Comparison of ENCODE assay signal across 23 cellular contexts in the genomic region with DNA sequence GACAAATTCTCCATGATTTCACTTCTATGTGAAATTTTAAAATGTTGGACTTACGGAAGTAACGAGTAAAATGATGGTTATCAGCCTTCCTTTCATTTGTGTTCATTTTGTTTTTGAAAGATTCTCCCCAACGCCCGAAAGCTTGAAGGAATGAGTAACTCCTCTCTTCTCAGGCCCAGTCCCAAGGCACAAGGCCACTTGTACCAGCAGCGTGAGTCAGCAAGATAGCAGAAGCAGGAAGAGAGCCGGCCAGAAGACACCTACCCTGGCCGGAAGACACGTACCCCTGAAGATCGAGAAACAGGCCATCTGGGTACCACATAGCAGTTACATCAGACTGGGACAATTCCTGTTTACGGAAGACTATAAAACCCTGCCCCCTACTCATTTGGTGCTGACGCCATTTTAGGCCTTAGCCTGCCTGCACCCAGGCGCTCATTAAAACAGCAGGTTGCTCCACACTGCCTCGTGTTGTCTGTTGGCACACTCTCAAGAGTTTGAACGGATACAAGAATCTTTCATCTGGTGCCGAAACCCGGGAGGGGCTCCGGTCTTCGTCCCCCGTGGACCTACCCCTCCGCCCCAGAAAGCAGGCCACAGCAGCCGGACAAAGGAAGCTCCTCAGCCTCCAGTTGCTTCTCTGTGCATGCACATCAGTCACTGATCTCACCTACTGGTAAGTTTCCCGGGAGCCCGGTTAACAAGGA.
DNase-seq lines count a peak whose midpoint lies in the region; ATAC-seq, FAIRE-seq and TF ChIP-seq lines count a peak whose summit lies in the region.
"Had no signal": no experiment of that assay in that cellular context is flagged by ENCODE, and none has a peak within 500 bp of the region (broad histone marks: within the 10 kb centered on the region; RNA-seq: fewer than 3 reads in every experiment).

No MANE protein-coding gene starts in this region.

- H3K9me3 Mint-ChIP-seq in CD14-positive monocyte: peaks cover 0 to 7% (median 0%) of the 10 kb centered on the region in 7 donors
- H3K9me3 Mint-ChIP-seq: activated T-cell treated with anti-CD3 and anti-CD28 coated beads, Interleukin-2, amount 50 U/mL, for 24 hours; central memory CD8-positive, alpha-beta T cell; stimulated activated effector memory CD8-positive, alpha-beta T cell treated with anti-CD3 and anti-CD28 coated beads, Interleukin-12 subunit alpha, Interleukin-12 subunit beta, amount 100 ng/mL, for 72 hours had no signal

- peaks cover 5 to 11% of the 10 kb centered on the region in 2 donors for H3K4me1 ChIP-seq in adrenal gland (replicated peaks in 1 of 2)
- no peaks in the 10 kb centered on the region for H3K4me1 ChIP-seq in ovary (ENCODE audit: insufficient read depth)
- H3K4me1 ChIP-seq: tibial nerve had no signal

- DNase-seq in CD14-positive monocyte (ENCODE audit: low spot score): peak; percentile 55
- DNase-seq in MV-4-11 (lab: John Stamatoyannopoulos, UW): peak; percentile 89
- DNase-seq in adrenal gland: peak; percentile 77 to 90 (median 89)
- DNase-seq in iris pigment epithelial cell (ENCODE audit: low read depth): peak; percentile 76
- no peak for DNase-seq in GM19240 (ENCODE audit: insufficient read length, low spot score)
- DNase-seq in ovary: no peak
- no peak for DNase-seq in HTR-8/SVneo (ENCODE audit: insufficient read length, low spot score)
- DNase-seq: ACHN; activated CD4-positive, alpha-beta T cell treated with anti-CD3 and anti-CD28 coated beads, Interleukin-2, amount 50 U/mL, for 4 hours; activated naive CD8-positive, alpha-beta T cell treated with anti-CD3 and anti-CD28 coated beads, Interleukin-2, amount 10 ng/mL, durations not matched to agents 7 days and 5 days; activated T-cell treated with anti-CD3 and anti-CD28 coated beads, Interleukin-2, amount 50 U/mL, for 24 hours; CD4-positive, alpha-beta memory T cell; glutamatergic neuron; NCI-H1417; nucleus accumbens; SJCRH30; T-helper 9 cell had no signal

- peaks cover 0 to 1% of the 10 kb centered on the region in 2 donors for H3K36me3 Mint-ChIP-seq in CD14-positive monocyte
- H3K36me3 Mint-ChIP-seq: activated naive CD8-positive, alpha-beta T cell treated with anti-CD3 and anti-CD28 coated beads, Interleukin-2, amount 10 ng/mL, durations not matched to agents 7 days and 5 days; CD4-positive, alpha-beta memory T cell; stimulated activated effector memory CD8-positive, alpha-beta T cell treated with anti-CD3 and anti-CD28 coated beads, Interleukin-12 subunit alpha, Interleukin-12 subunit beta, amount 100 ng/mL, for 72 hours had no signal

- peaks cover 17% of the 10 kb centered on the region for H3K4me1 Mint-ChIP-seq in CD14-positive monocyte
- H3K4me1 Mint-ChIP-seq: CD4-positive, alpha-beta memory T cell; central memory CD8-positive, alpha-beta T cell; stimulated activated effector memory CD8-positive, alpha-beta T cell treated with anti-CD3 and anti-CD28 coated beads, Interleukin-12 subunit alpha, Interleukin-12 subunit beta, amount 100 ng/mL, for 72 hours had no signal

- H3K9me3 ChIP-seq in adrenal gland (replicated peaks in 1 of 3) (no peaks in the 10 kb centered on the region), ovary (no peaks in the 10 kb centered on the region)
- H3K9me3 ChIP-seq: tibial nerve had no signal

- peak overlapping the region in 3 of 5 donors; percentile 36 to 72 (median 69) for H3K27ac ChIP-seq in adrenal gland
- H3K27ac ChIP-seq in ovary: no peak overlapping the region
- H3K27ac ChIP-seq: SJCRH30, tibial nerve had no signal

- H3K4me3 ChIP-seq in adrenal gland: peak overlapping the region in 1 of 4 donors; percentile 11
- H3K4me3 ChIP-seq in ovary: no peak overlapping the region
- H3K4me3 ChIP-seq: GM12878, SJCRH30, tibial nerve had no signal

- TF ChIP-seq POLR2A in adrenal gland (IDR thresholded peaks at IDR 0.05): peak in 1 of 2 donors; percentile 47
- TF ChIP-seq POLR2A in ovary (IDR thresholded peaks at IDR 0.05): no peak

- TF ChIP-seq CTCF in CD14-positive monocyte (IDR thresholded peaks at IDR 0.05) (no peak), adrenal gland (IDR thresholded peaks at IDR 0.05) (no peak), ovary (IDR thresholded peaks at IDR 0.05) (no peak)

- H3K36me3 ChIP-seq in adrenal gland (replicated peaks in 1 of 2) (no peaks in the 10 kb centered on the region), ovary (no peaks in the 10 kb centered on the region)
- H3K36me3 ChIP-seq: SJCRH30, tibial nerve had no signal

- WGBS in adrenal gland, 4 donors: 66 to 75% (median 71%) methylated on average over 19 to 23 of the region's 23 CpGs
- 88 to 92% (median 90%) methylated on average over 23 of the region's 23 CpGs for WGBS in ovary, 3 donors

- peak overlapping the region; percentile 28 to 54 for H3K4me3 Mint-ChIP-seq in CD14-positive monocyte
- H3K4me3 Mint-ChIP-seq: activated naive CD8-positive, alpha-beta T cell treated with anti-CD3 and anti-CD28 coated beads, Interleukin-2, amount 10 ng/mL, durations not matched to agents 7 days and 5 days; activated T-cell treated with anti-CD3 and anti-CD28 coated beads, Interleukin-2, amount 50 U/mL, for 24 hours; CD4-positive, alpha-beta memory T cell; central memory CD8-positive, alpha-beta T cell; stimulated activated effector memory CD8-positive, alpha-beta T cell treated with anti-CD3 and anti-CD28 coated beads, Interleukin-12 subunit alpha, Interleukin-12 subunit beta, amount 100 ng/mL, for 72 hours had no signal

- no peak for FAIRE-seq in HTR-8/SVneo (lab: Jason Lieb, UNC)
- FAIRE-seq: GM12878, keratinocyte had no signal

- no peak for ATAC-seq in HG03159 (IDR thresholded peaks at IDR 0.05; ENCODE audit: unreplicated experiment)
- ATAC-seq: GM12878; stimulated activated effector memory CD8-positive, alpha-beta T cell treated with anti-CD3 and anti-CD28 coated beads, Interleukin-12 subunit alpha, Interleukin-12 subunit beta, amount 100 ng/mL, for 72 hours had no signal

- H3K27ac Mint-ChIP-seq in CD14-positive monocyte: peak overlapping the region in 6 of 7 donors; percentile 19 to 85 (median 72)
- H3K27ac Mint-ChIP-seq: activated naive CD8-positive, alpha-beta T cell treated with anti-CD3 and anti-CD28 coated beads, Interleukin-2, amount 10 ng/mL, durations not matched to agents 7 days and 5 days; activated T-cell treated with anti-CD3 and anti-CD28 coated beads, Interleukin-2, amount 50 U/mL, for 24 hours; CD4-positive, alpha-beta memory T cell; stimulated activated effector memory CD8-positive, alpha-beta T cell treated with anti-CD3 and anti-CD28 coated beads, Interleukin-12 subunit alpha, Interleukin-12 subunit beta, amount 100 ng/mL, for 72 hours had no signal

- intact Hi-C loops in CD14-positive monocyte (cut with micrococcal nuclease): no loop called here
- intact Hi-C loops in adrenal gland (cut with DNase I): no loop called here
- intact Hi-C loops in ovary (cut with DNase I): no loop called here

- TF ChIP-seq EP300 in ovary (IDR thresholded peaks at IDR 0.05): no peak

- no peaks in the 10 kb centered on the region for H3K27me3 ChIP-seq in adrenal gland
- H3K27me3 ChIP-seq in ovary: no peaks in the 10 kb centered on the region
- H3K27me3 ChIP-seq: SJCRH30, tibial nerve had no signal

- no peaks in the 10 kb centered on the region for H3K27me3 Mint-ChIP-seq in CD14-positive monocyte (ENCODE audit: low read depth in 3 of 3)
- H3K27me3 Mint-ChIP-seq: activated naive CD8-positive, alpha-beta T cell treated with anti-CD3 and anti-CD28 coated beads, Interleukin-2, amount 10 ng/mL, durations not matched to agents 7 days and 5 days; activated T-cell treated with anti-CD3 and anti-CD28 coated beads, Interleukin-2, amount 50 U/mL, for 24 hours had no signal

Comparison
In these comparisons a context has a peak if more than half of its experiments do, and no peak if none do; other contexts are left out.
1. DNase-seq: peak in CD14-positive monocyte (single experiment), MV-4-11 (single experiment), adrenal gland (7 of 7) and iris pigment epithelial cell (single experiment); none in GM19240 (single experiment), ovary (0 of 5) and HTR-8/SVneo (single experiment).
2. H3K27ac ChIP-seq: peak in adrenal gland (3 of 5); none in ovary (0 of 2).